Comparison of ENCODE assay signal across 19 cellular contexts in the genomic region with DNA sequence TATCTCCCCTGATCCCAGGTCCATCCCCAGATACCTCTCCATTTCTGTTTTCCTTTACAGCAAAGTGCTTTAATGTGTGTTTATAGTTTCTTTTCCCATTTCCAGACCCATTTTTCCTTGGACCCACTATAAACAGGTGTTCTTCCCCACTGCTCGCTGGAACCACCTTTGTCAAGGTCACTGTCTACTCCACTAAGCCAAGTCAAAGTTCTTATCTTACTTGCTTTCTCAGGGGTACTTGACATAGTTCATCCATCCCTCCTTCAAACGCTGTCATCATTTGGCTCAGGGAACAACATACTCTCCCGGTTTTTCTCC. TPM values are rescaled to one million over a fixed set of nuclear protein-coding genes. Genes with fewer than 3 reads are reported as not detected.
A peak's percentile ranks its signal among the peaks of the same experiment; 100 is the strongest.
DNase-seq lines count a peak whose midpoint lies in the region; ATAC-seq, FAIRE-seq and TF ChIP-seq lines count a peak whose summit lies in the region.
"Had no signal": no experiment of that assay in that cellular context is flagged by ENCODE, and none has a peak within 500 bp of the region (broad histone marks: within the 10 kb centered on the region; RNA-seq: fewer than 3 reads in every experiment).

No MANE protein-coding gene starts in this region.

- H3K4me3 ChIP-seq in CD8-positive, alpha-beta T cell (ENCODE audit: low read depth, low read length) = peak overlapping the region; percentile 17
- no peak overlapping the region for H3K4me3 ChIP-seq in thyroid gland (replicated peaks in 1 of 3)
- H3K4me3 ChIP-seq: GM23248 had no signal

- H3K9me3 Mint-ChIP-seq in CD8-positive, alpha-beta T cell = no peaks in the 10 kb centered on the region
- H3K9me3 Mint-ChIP-seq in activated naive CD4-positive, alpha-beta T cell treated with anti-CD3 and anti-CD28 coated beads, Interleukin-2, amount 50 U/mL, for 72 hours = no peaks in the 10 kb centered on the region
- no peaks in the 10 kb centered on the region for H3K9me3 Mint-ChIP-seq in naive thymus-derived CD8-positive, alpha-beta T cell
- H3K9me3 Mint-ChIP-seq in type B pancreatic cell = no peaks in the 10 kb centered on the region

- no peaks in the 10 kb centered on the region for H3K27me3 ChIP-seq in CD8-positive, alpha-beta T cell (ENCODE audit: insufficient read depth, low read length)
- no peaks in the 10 kb centered on the region for H3K27me3 ChIP-seq in thyroid gland

- H3K27ac Mint-ChIP-seq in CD8-positive, alpha-beta T cell = peak overlapping the region; percentile 95
- peak overlapping the region; percentile 90 to 95 for H3K27ac Mint-ChIP-seq in activated naive CD4-positive, alpha-beta T cell treated with anti-CD3 and anti-CD28 coated beads, Interleukin-2, amount 50 U/mL, for 72 hours
- peak overlapping the region; percentile 89 to 98 (median 94) for H3K27ac Mint-ChIP-seq in naive thymus-derived CD8-positive, alpha-beta T cell
- H3K27ac Mint-ChIP-seq in type B pancreatic cell = no peak overlapping the region

- peaks cover 37% of the 10 kb centered on the region for H3K36me3 Mint-ChIP-seq in CD8-positive, alpha-beta T cell
- peaks cover 66 to 87% of the 10 kb centered on the region in 2 donors for H3K36me3 Mint-ChIP-seq in activated naive CD4-positive, alpha-beta T cell treated with anti-CD3 and anti-CD28 coated beads, Interleukin-2, amount 50 U/mL, for 72 hours
- peaks cover 0 to 22% (median 11%) of the 10 kb centered on the region in 3 donors for H3K36me3 Mint-ChIP-seq in naive thymus-derived CD8-positive, alpha-beta T cell
- no peaks in the 10 kb centered on the region for H3K36me3 Mint-ChIP-seq in type B pancreatic cell

- no peaks in the 10 kb centered on the region for H3K9me3 ChIP-seq in CD8-positive, alpha-beta T cell (ENCODE audit: low read length)
- no peaks in the 10 kb centered on the region for H3K9me3 ChIP-seq in thyroid gland

- no peaks in the 10 kb centered on the region for H3K27me3 Mint-ChIP-seq in CD8-positive, alpha-beta T cell (ENCODE audit: low read depth)
- no peaks in the 10 kb centered on the region for H3K27me3 Mint-ChIP-seq in naive thymus-derived CD8-positive, alpha-beta T cell
- H3K27me3 Mint-ChIP-seq in type B pancreatic cell = peaks cover 23% of the 10 kb centered on the region

- peaks cover 91% of the 10 kb centered on the region for H3K4me1 ChIP-seq in CD8-positive, alpha-beta T cell (ENCODE audit: insufficient read depth, low read length)
- no peaks in the 10 kb centered on the region for H3K4me1 ChIP-seq in thyroid gland

- CTCF ChIA-PET in CD8-positive, alpha-beta T cell (lab: Charles Lee) = interaction anchor here (1.2 kb wide), 1 partner anchor 37 kb away, joined by 6 read pairs; no protein-coding TSS in a partner anchor

- 54 to 56% methylated on average over 3 of the region's 3 CpGs for WGBS in thyroid gland, 2 donors

- intact Hi-C loops in CD8-positive, alpha-beta T cell (cut with DNase I, micrococcal nuclease) = loop anchor here (1.0 to 2.0 kb wide), 5 partner anchors 9 to 158 kb away; a partner anchor contains a TSS
- intact Hi-C loops in thyroid gland (cut with DNase I) = no loop called here

- peak; percentile 50 for FAIRE-seq in GM12891 (lab: Jason Lieb, UNC)
- FAIRE-seq: kidney, RCC 7860, urothelium cell line had no signal

- peaks cover 4% of the 10 kb centered on the region for H3K36me3 ChIP-seq in CD8-positive, alpha-beta T cell (ENCODE audit: insufficient read depth, low read length)
- H3K36me3 ChIP-seq in thyroid gland = no peaks in the 10 kb centered on the region

- peak overlapping the region; percentile 78 for H3K4me3 Mint-ChIP-seq in CD8-positive, alpha-beta T cell
- peak overlapping the region; percentile 66 to 83 (median 80) for H3K4me3 Mint-ChIP-seq in naive thymus-derived CD8-positive, alpha-beta T cell
- H3K4me3 Mint-ChIP-seq in type B pancreatic cell = no peak overlapping the region
- H3K4me3 Mint-ChIP-seq: CD14-positive monocyte had no signal

- H3K4me1 Mint-ChIP-seq in CD8-positive, alpha-beta T cell (ENCODE audit: low read depth) = peaks cover 96% of the 10 kb centered on the region
- peaks cover 49 to 97% (median 88%) of the 10 kb centered on the region in 4 donors for H3K4me1 Mint-ChIP-seq in naive thymus-derived CD8-positive, alpha-beta T cell
- H3K4me1 Mint-ChIP-seq in type B pancreatic cell (ENCODE audit: unreplicated experiment) = peaks cover 9% of the 10 kb centered on the region

- no peak for ATAC-seq in CD8-positive, alpha-beta T cell
- no peak for ATAC-seq in activated naive CD4-positive, alpha-beta T cell treated with anti-CD3 and anti-CD28 coated beads, Interleukin-2, amount 50 U/mL, for 72 hours
- ATAC-seq in naive thymus-derived CD8-positive, alpha-beta T cell = no peak
- no peak for ATAC-seq in HG03175 (IDR thresholded peaks at IDR 0.05; ENCODE audit: unreplicated experiment)

- DNase-seq in CD8-positive, alpha-beta T cell = no peak
- DNase-seq in GM12891 (ENCODE audit: insufficient read length, low spot score) = no peak
- DNase-seq in activated naive CD4-positive, alpha-beta T cell treated with anti-CD3 and anti-CD28 coated beads, Interleukin-2, amount 50 U/mL, for 72 hours (ENCODE audit: low spot score in 2 of 2) = no peak
- no peak for DNase-seq in naive thymus-derived CD8-positive, alpha-beta T cell
- no peak for DNase-seq in thyroid gland
- DNase-seq in type B pancreatic cell (ENCODE audit: extremely low spot score, unreplicated experiment) = no peak
- DNase-seq: activated CD4-positive, alpha-beta T cell treated with anti-CD3 and anti-CD28 coated beads for 1 hour; caudate nucleus; GM23248; kidney; NCI-H524; stimulated activated CD4-positive, alpha-beta T cell treated with anti-CD3 and anti-CD28 coated beads, Interleukin-1b, Interleukin-23, amount 100 ng/mL, for 48 hours had no signal

- no peak for TF ChIP-seq CTCF in CD8-positive, alpha-beta T cell (IDR thresholded peaks at IDR 0.05)
- TF ChIP-seq CTCF in thyroid gland (IDR thresholded peaks at IDR 0.05) (no peak), type B pancreatic cell (conservative IDR thresholded peaks at IDR 0.05) (no peak)

- POLR2A ChIA-PET in CD8-positive, alpha-beta T cell (lab: Charles Lee) = interaction anchor here (0.8 to 1.2 kb wide), 4 partner anchors 8 to 19 kb away, joined by 3 to 5 read pairs (median 4); a partner anchor contains a TSS
- POLR2A ChIA-PET in naive thymus-derived CD8-positive, alpha-beta T cell (lab: Charles Lee) = interaction anchor here (0.7 to 2.1 kb wide), 4 partner anchors 8 to 28 kb away, joined by 4 to 6 read pairs (median 4); a partner anchor contains a TSS

- peak overlapping the region; percentile 20 for H3K27ac ChIP-seq in CD8-positive, alpha-beta T cell (ENCODE audit: low read depth, low read length)
- no peak overlapping the region for H3K27ac ChIP-seq in thyroid gland
- H3K27ac ChIP-seq: GM23248 had no signal

- no peak; the same call in 1 of the 2 replicates for TF ChIP-seq POLR2A in GM12891 (IDR thresholded peaks at IDR 0.05; ENCODE audit: low read depth, low read length)
- no peak for TF ChIP-seq POLR2A in thyroid gland (IDR thresholded peaks at IDR 0.05)

TF ChIP-seq in GM12891, 5 proteins besides CTCF, POLR2A, EP300 and RAD21:
- TF ChIP-seq TAF1 (IDR thresholded peaks at IDR 0.05; ENCODE audit: low read depth, low read length) (no peak), POLR2AphosphoS5 (IDR thresholded peaks at IDR 0.05; ENCODE audit: low read depth, low read length) (no peak), POU2F2 (IDR thresholded peaks at IDR 0.05; ENCODE audit: low read depth, low read length) (no peak), PAX5 (IDR thresholded peaks at IDR 0.05; ENCODE audit: insufficient read depth, low read length, severe bottlenecking) (no peak), SPI1 (IDR thresholded peaks at IDR 0.05; ENCODE audit: low read depth, low read length) (no peak)

RNA-seq across cellular contexts. Expression of a gene that starts 8.3 kb away (rescaled TPM):
- total RNA-seq in CD8-positive, alpha-beta T cell = 10 to 100 TPM; 12.8 to 18.6 TPM
- polyA plus RNA-seq in GM12891 (2012; ENCODE audit: low read depth, missing spikeins) = 102 TPM
- 10 to 100 TPM; 84.3 to 96.3 TPM for total RNA-seq in activated naive CD4-positive, alpha-beta T cell treated with anti-CD3 and anti-CD28 coated beads, Interleukin-2, amount 50 U/mL, for 72 hours
- total RNA-seq in naive thymus-derived CD8-positive, alpha-beta T cell = 10 to 100 TPM in 1 of 2 experiments, 1 to 10 TPM in 1; 9.8 to 11.1 TPM
- 1 to 10 TPM; 1.7 to 3.9 (median 3.7) TPM for polyA plus RNA-seq in naive thymus-derived CD8-positive, alpha-beta T cell
- total RNA-seq in thyroid gland = 1 to 10 TPM in 1 of 4 donors, under 1 TPM in 3; 0.33 to 2.5 (median 0.76) TPM
- total RNA-seq in type B pancreatic cell (ENCODE audit: low replicate concordance) = not detected in 2 replicates
- total RNA-seq: G401, GM23248, myocyte, renal cortical epithelial cell had no signal
- polyA plus RNA-seq: GM23248 had no signal

RNA-seq across cellular contexts. Expression of a gene that starts 59.2 kb away (rescaled TPM):
- total RNA-seq in CD8-positive, alpha-beta T cell = 10 to 100 TPM; 28.3 to 31.7 TPM
- 14.9 TPM for polyA plus RNA-seq in GM12891 (2012; ENCODE audit: low read depth, missing spikeins)
- total RNA-seq in activated naive CD4-positive, alpha-beta T cell treated with anti-CD3 and anti-CD28 coated beads, Interleukin-2, amount 50 U/mL, for 72 hours = 10 to 100 TPM; 14.9 to 37.0 TPM
- total RNA-seq in naive thymus-derived CD8-positive, alpha-beta T cell = 10 to 100 TPM; 81.5 to 83.4 TPM
- polyA plus RNA-seq in naive thymus-derived CD8-positive, alpha-beta T cell = 10 to 100 TPM; 17.5 to 19.0 (median 18.1) TPM
- total RNA-seq in thyroid gland (1 to 10 TPM; 1.8 to 5.8 (median 2.4) TPM), type B pancreatic cell (ENCODE audit: low replicate concordance) (not detected in 2 replicates)
- total RNA-seq: G401, GM23248, myocyte, renal cortical epithelial cell had no signal
- polyA plus RNA-seq: GM23248 had no signal

Comparison
In these comparisons a context has a peak if more than half of its experiments do, and no peak if none do; other contexts are left out.
1. RNA of a gene that starts 8.3 kb away (total RNA-seq): 84.3 to 96.3 TPM in activated naive CD4-positive, alpha-beta T cell treated with anti-CD3 and anti-CD28 coated beads, Interleukin-2, amount 50 U/mL, for 72 hours; 12.8 to 18.6 TPM in CD8-positive, alpha-beta T cell, 9.8 to 11.1 TPM in naive thymus-derived CD8-positive, alpha-beta T cell, 0.33 to 2.5 TPM in thyroid gland and not detected in type B pancreatic cell; every median in the first group is over 4 times any median in the second.